20 cellular contexts compared by ENCODE assay signal in genomic region chr17:42339221-42339620, GRCh38. TPM values are rescaled to one million over a fixed set of nuclear protein-coding genes. Genes with fewer than 3 reads are reported as not detected.
DNase-seq lines count a peak whose midpoint lies in the region; ATAC-seq and TF ChIP-seq lines count a peak whose summit lies in the region.
"Had no signal": no experiment of that assay in that cellular context is flagged by ENCODE, and none has a peak within 500 bp of the region (broad histone marks: within the 10 kb centered on the region; RNA-seq: fewer than 3 reads in every experiment).

No MANE protein-coding gene starts in this region.

- peak; percentile 63 for DNase-seq in activated CD4-positive, alpha-beta T cell treated with anti-CD3 and anti-CD28 coated beads, Interleukin-2, amount 10 ng/mL, durations not matched to agents 24 days and 14 days
- DNase-seq in activated CD4-positive, alpha-beta T cell treated with anti-CD3 and anti-CD28 coated beads, Interleukin-2, amount 50 U/mL, for 48 hours = no peak
- DNase-seq in CD4-positive, alpha-beta T cell = no peak
- DNase-seq in activated CD8-positive, alpha-beta T cell treated with anti-CD3 and anti-CD28 coated beads, Interleukin-2, amount 10 ng/mL, durations not matched to agents 7 days and 5 days = no peak
- DNase-seq in naive thymus-derived CD4-positive, alpha-beta T cell = no peak
- no peak for DNase-seq in NCI-H2107 (lab: John Stamatoyannopoulos, UW)
- no peak for DNase-seq in stimulated activated CD4-positive, alpha-beta T cell treated with anti-CD3 and anti-CD28 coated beads, Interleukin-4, amount 100 ng/mL, for 4 hours
- DNase-seq: activated CD4-positive, alpha-beta T cell treated with anti-CD3 and anti-CD28 coated beads, Interleukin-2, amount 50 U/mL, for 4 hours; body of pancreas; Kasumi-1; mammary epithelial cell; MV-4-11; NCI-H146; NCI-H510A treated with DMSO at 0.1 percent for 48 hours; nucleus accumbens; SHP77 treated with DMSO at 0.1 percent for 48 hours; uterus had no signal

- H3K4me1 ChIP-seq in naive thymus-derived CD4-positive, alpha-beta T cell (ENCODE audit: control insufficient read depth in 2 of 2, insufficient read depth in 2 of 2, low read length in 2 of 2) = peaks cover 16 to 29% of the 10 kb centered on the region in 2 donors
- H3K4me1 ChIP-seq: body of pancreas, uterus had no signal

- H3K27ac Mint-ChIP-seq in activated CD4-positive, alpha-beta T cell treated with anti-CD3 and anti-CD28 coated beads, Interleukin-2, amount 10 ng/mL, durations not matched to agents 24 days and 14 days = peak overlapping the region; percentile 99
- peak overlapping the region; percentile 81 for H3K27ac Mint-ChIP-seq in CD4-positive, alpha-beta T cell
- peak overlapping the region; percentile 62 for H3K27ac Mint-ChIP-seq in activated CD8-positive, alpha-beta T cell treated with anti-CD3 and anti-CD28 coated beads, Interleukin-2, amount 10 ng/mL, durations not matched to agents 7 days and 5 days
- H3K27ac Mint-ChIP-seq in naive thymus-derived CD4-positive, alpha-beta T cell = peak overlapping the region; percentile 79 to 96 (median 90)

- peaks cover 5 to 79% (median 6%) of the 10 kb centered on the region in 3 experiments for H3K36me3 ChIP-seq in naive thymus-derived CD4-positive, alpha-beta T cell (ENCODE audit: control insufficient read depth in 2 of 3, insufficient read depth in 3 of 3, low read length in 3 of 3)
- H3K36me3 ChIP-seq: uterus had no signal

- peak overlapping the region; percentile 51 for H3K4me3 Mint-ChIP-seq in activated CD4-positive, alpha-beta T cell treated with anti-CD3 and anti-CD28 coated beads, Interleukin-2, amount 10 ng/mL, durations not matched to agents 24 days and 14 days
- peak overlapping the region; percentile 72 for H3K4me3 Mint-ChIP-seq in CD4-positive, alpha-beta T cell
- no peak overlapping the region for H3K4me3 Mint-ChIP-seq in activated CD8-positive, alpha-beta T cell treated with anti-CD3 and anti-CD28 coated beads, Interleukin-2, amount 10 ng/mL, durations not matched to agents 7 days and 5 days
- H3K4me3 Mint-ChIP-seq in naive thymus-derived CD4-positive, alpha-beta T cell = peak overlapping the region in 8 of 10 donors; percentile 14 to 82 (median 38)

- no peaks in the 10 kb centered on the region for H3K9me3 ChIP-seq in CD4-positive, alpha-beta T cell (ENCODE audit: control insufficient read depth, low read length)
- no peaks in the 10 kb centered on the region for H3K9me3 ChIP-seq in naive thymus-derived CD4-positive, alpha-beta T cell (ENCODE audit: control insufficient read depth in 2 of 3, low read length in 3 of 3)
- H3K9me3 ChIP-seq: A549, body of pancreas, uterus had no signal

- H3K27me3 ChIP-seq in CD4-positive, alpha-beta T cell (ENCODE audit: control insufficient read depth, insufficient read depth, low read length) = no peaks in the 10 kb centered on the region
- H3K27me3 ChIP-seq in naive thymus-derived CD4-positive, alpha-beta T cell (ENCODE audit: control insufficient read depth in 2 of 2, insufficient read depth in 2 of 2, low read length in 2 of 2) = no peaks in the 10 kb centered on the region
- H3K27me3 ChIP-seq: body of pancreas, uterus had no signal

- ATAC-seq in CD4-positive, alpha-beta T cell (ENCODE audit: poor library complexity) = no peak
- no peak for ATAC-seq in activated CD8-positive, alpha-beta T cell treated with anti-CD3 and anti-CD28 coated beads, Interleukin-2, amount 10 ng/mL, durations not matched to agents 7 days and 5 days
- no peak for ATAC-seq in naive thymus-derived CD4-positive, alpha-beta T cell
- no peak for ATAC-seq in GM18858 (IDR thresholded peaks at IDR 0.05; ENCODE audit: unreplicated experiment)
- ATAC-seq: A549, body of pancreas, Panc1 had no signal

- peaks cover 75% of the 10 kb centered on the region for H3K36me3 Mint-ChIP-seq in activated CD4-positive, alpha-beta T cell treated with anti-CD3 and anti-CD28 coated beads, Interleukin-2, amount 10 ng/mL, durations not matched to agents 24 days and 14 days (ENCODE audit: low read depth)
- peaks cover 80% of the 10 kb centered on the region for H3K36me3 Mint-ChIP-seq in CD4-positive, alpha-beta T cell (ENCODE audit: low read depth)
- peaks cover 66% of the 10 kb centered on the region for H3K36me3 Mint-ChIP-seq in activated CD8-positive, alpha-beta T cell treated with anti-CD3 and anti-CD28 coated beads, Interleukin-2, amount 10 ng/mL, durations not matched to agents 7 days and 5 days (ENCODE audit: low read depth)
- H3K36me3 Mint-ChIP-seq in naive thymus-derived CD4-positive, alpha-beta T cell = peaks cover 7 to 49% (median 22%) of the 10 kb centered on the region in 5 donors

- H3K27ac ChIP-seq in CD4-positive, alpha-beta T cell (ENCODE audit: low read depth, low read length) = no peak overlapping the region
- peak overlapping the region; percentile 64 for H3K27ac ChIP-seq in naive thymus-derived CD4-positive, alpha-beta T cell (ENCODE audit: low read depth, low read length)
- H3K27ac ChIP-seq: A549, body of pancreas, uterus had no signal

- no peaks in the 10 kb centered on the region for H3K27me3 Mint-ChIP-seq in activated CD4-positive, alpha-beta T cell treated with anti-CD3 and anti-CD28 coated beads, Interleukin-2, amount 10 ng/mL, durations not matched to agents 24 days and 14 days
- no peaks in the 10 kb centered on the region for H3K27me3 Mint-ChIP-seq in CD4-positive, alpha-beta T cell
- H3K27me3 Mint-ChIP-seq in activated CD8-positive, alpha-beta T cell treated with anti-CD3 and anti-CD28 coated beads, Interleukin-2, amount 10 ng/mL, durations not matched to agents 7 days and 5 days (ENCODE audit: low read depth) = no peaks in the 10 kb centered on the region
- H3K27me3 Mint-ChIP-seq in naive thymus-derived CD4-positive, alpha-beta T cell = no peaks in the 10 kb centered on the region

- CTCF ChIA-PET in CD4-positive, alpha-beta T cell (lab: Charles Lee) = interaction anchor here (2.8 kb wide), 1 partner anchor 16 kb away, joined by 13 read pairs; no protein-coding TSS in a partner anchor
- CTCF ChIA-PET in activated CD8-positive, alpha-beta T cell treated with anti-CD3 and anti-CD28 coated beads, Interleukin-2, amount 10 ng/mL, durations not matched to agents 7 days and 5 days (lab: Charles Lee) = interaction anchor here (0.8 to 4.3 kb wide), 6 partner anchors 10 to 117 kb away, joined by 3 to 27 read pairs (median 9); no protein-coding TSS in a partner anchor
- CTCF ChIA-PET in naive thymus-derived CD4-positive, alpha-beta T cell (lab: Charles Lee) = no interaction called here

- H3K9me3 Mint-ChIP-seq in activated CD4-positive, alpha-beta T cell treated with anti-CD3 and anti-CD28 coated beads, Interleukin-2, amount 10 ng/mL, durations not matched to agents 24 days and 14 days = no peaks in the 10 kb centered on the region
- H3K9me3 Mint-ChIP-seq in CD4-positive, alpha-beta T cell = no peaks in the 10 kb centered on the region
- H3K9me3 Mint-ChIP-seq in activated CD8-positive, alpha-beta T cell treated with anti-CD3 and anti-CD28 coated beads, Interleukin-2, amount 10 ng/mL, durations not matched to agents 7 days and 5 days (ENCODE audit: insufficient read depth) = no peaks in the 10 kb centered on the region
- no peaks in the 10 kb centered on the region for H3K9me3 Mint-ChIP-seq in naive thymus-derived CD4-positive, alpha-beta T cell

- H3K4me1 Mint-ChIP-seq in activated CD4-positive, alpha-beta T cell treated with anti-CD3 and anti-CD28 coated beads, Interleukin-2, amount 10 ng/mL, durations not matched to agents 24 days and 14 days = peaks cover 65% of the 10 kb centered on the region
- peaks cover 60% of the 10 kb centered on the region for H3K4me1 Mint-ChIP-seq in CD4-positive, alpha-beta T cell (ENCODE audit: low read depth)
- H3K4me1 Mint-ChIP-seq in activated CD8-positive, alpha-beta T cell treated with anti-CD3 and anti-CD28 coated beads, Interleukin-2, amount 10 ng/mL, durations not matched to agents 7 days and 5 days (ENCODE audit: low read depth) = peaks cover 74% of the 10 kb centered on the region
- peaks cover 18 to 77% (median 39%) of the 10 kb centered on the region in 7 donors for H3K4me1 Mint-ChIP-seq in naive thymus-derived CD4-positive, alpha-beta T cell

- POLR2A ChIA-PET in CD4-positive, alpha-beta T cell (lab: Charles Lee) = interaction anchor here (3.4 kb wide), 1 partner anchor 50 kb away, joined by 35 read pairs; the partner anchor contains the start of gene STAT3
- POLR2A ChIA-PET in activated CD8-positive, alpha-beta T cell treated with anti-CD3 and anti-CD28 coated beads, Interleukin-2, amount 10 ng/mL, durations not matched to agents 7 days and 5 days (lab: Charles Lee) = interaction anchor here (0.8 to 3.0 kb wide), 2 partner anchors 20 to 49 kb away, joined by 3 to 24 read pairs; partner anchors contain the start of gene STAT3
- POLR2A ChIA-PET in naive thymus-derived CD4-positive, alpha-beta T cell (lab: Charles Lee) = no interaction called here

- H3K4me3 ChIP-seq in naive thymus-derived CD4-positive, alpha-beta T cell (ENCODE audit: low read length) = no peak overlapping the region
- H3K4me3 ChIP-seq: A549, body of pancreas, uterus had no signal

- intact Hi-C loops in activated CD4-positive, alpha-beta T cell treated with anti-CD3 and anti-CD28 coated beads, Interleukin-2, amount 10 ng/mL, durations not matched to agents 24 days and 14 days (cut with micrococcal nuclease) = no loop called here
- intact Hi-C loops in CD4-positive, alpha-beta T cell (cut with DNase I, micrococcal nuclease) = loop anchor here in 1 of 2 experiments (5.0 kb wide), 2 partner anchors 68 to 118 kb away; partner anchors contain the start of gene ATP6V0A1
- intact Hi-C loops in naive thymus-derived CD4-positive, alpha-beta T cell (cut with micrococcal nuclease) = loop anchor here in 1 of 2 donors (5.0 kb wide), 3 partner anchors 63 to 1023 kb away; no protein-coding TSS in a partner anchor

- no peak for TF ChIP-seq CTCF in CD4-positive, alpha-beta T cell (IDR thresholded peaks at IDR 0.05)

RNA-seq across cellular contexts. Expression of gene STAT3, which starts 49.0 kb away (rescaled TPM):
- total RNA-seq in activated CD4-positive, alpha-beta T cell treated with anti-CD3 and anti-CD28 coated beads, Interleukin-2, amount 10 ng/mL, durations not matched to agents 24 days and 14 days = 252 and 258 TPM in 2 replicates
- 100 to 1,000 TPM; 315 to 319 TPM for total RNA-seq in CD4-positive, alpha-beta T cell
- 100 to 1,000 TPM in 1 of 2 experiments, 10 to 100 TPM in 1; 94.7 to 101 TPM for total RNA-seq in activated CD8-positive, alpha-beta T cell treated with anti-CD3 and anti-CD28 coated beads, Interleukin-2, amount 10 ng/mL, durations not matched to agents 7 days and 5 days
- total RNA-seq in naive thymus-derived CD4-positive, alpha-beta T cell = 100 to 1,000 TPM; 133 to 275 (median 231) TPM
- polyA plus RNA-seq in naive thymus-derived CD4-positive, alpha-beta T cell = 100 to 1,000 TPM; 159 to 189 TPM

RNA-seq across cellular contexts. Expression of gene STAT5A, which starts 50.9 kb away (rescaled TPM):
- total RNA-seq in activated CD4-positive, alpha-beta T cell treated with anti-CD3 and anti-CD28 coated beads, Interleukin-2, amount 10 ng/mL, durations not matched to agents 24 days and 14 days = 346 and 348 TPM in 2 replicates
- total RNA-seq in CD4-positive, alpha-beta T cell = 100 to 1,000 TPM; 141 to 150 TPM
- total RNA-seq in activated CD8-positive, alpha-beta T cell treated with anti-CD3 and anti-CD28 coated beads, Interleukin-2, amount 10 ng/mL, durations not matched to agents 7 days and 5 days = 100 to 1,000 TPM; 117 to 119 TPM
- total RNA-seq in naive thymus-derived CD4-positive, alpha-beta T cell = 100 to 1,000 TPM; 111 to 162 (median 150) TPM
- polyA plus RNA-seq in naive thymus-derived CD4-positive, alpha-beta T cell = 100 to 1,000 TPM in 1 of 2 donors, 10 to 100 TPM in 1; 72.8 to 150 TPM
